ENCODE assay signal across 8 cellular contexts in the genomic region with DNA sequence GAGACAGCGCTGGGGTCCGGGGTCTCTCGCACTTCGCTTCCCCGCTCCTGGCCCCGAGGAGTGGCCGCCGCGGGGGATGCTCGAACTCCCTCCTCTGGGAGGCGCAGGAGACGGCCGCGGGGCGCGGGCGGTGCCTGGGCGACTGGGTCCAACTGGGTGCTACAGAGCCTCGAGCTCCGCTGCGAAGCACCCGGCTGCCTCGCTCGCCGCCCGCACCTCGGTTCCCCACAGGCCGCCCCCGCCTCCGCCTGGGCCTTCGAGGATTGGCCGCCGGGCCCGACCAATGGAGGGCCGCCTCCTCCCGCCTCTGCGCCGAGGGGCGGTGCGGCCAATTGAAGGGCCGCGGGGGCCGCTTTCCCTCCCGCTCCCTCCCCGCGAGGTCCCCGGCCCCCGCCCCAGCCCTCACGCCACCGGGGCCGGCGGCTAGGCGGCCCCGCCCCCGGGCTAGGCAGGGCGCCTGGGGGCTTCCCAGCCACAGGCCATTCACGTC. TPM values are rescaled to one million over a fixed set of nuclear protein-coding genes. Genes with fewer than 3 reads are reported as not detected.
A peak's percentile ranks its signal among the peaks of the same experiment; 100 is the strongest.
DNase-seq lines count a peak whose midpoint lies in the region; ATAC-seq, FAIRE-seq and TF ChIP-seq lines count a peak whose summit lies in the region.

A gene (minus strand): TSS at position 196 of the 490 bp plus-strand sequence. CDS start 216 bp downstream, outside the sequence.

- no peak for FAIRE-seq in pancreas (lab: Jason Lieb, UNC)

- H3K27ac ChIP-seq in adipose tissue (ENCODE audit: low read depth, low read length) = peak within 1 kb of the TSS; percentile 85
- H3K27ac ChIP-seq in pancreas = peak within 1 kb of the TSS; percentile 90 to 99 (median 94)
- H3K27ac ChIP-seq in thoracic aorta = peak within 1 kb of the TSS; percentile 99

- 0 to 1% (median 0%) methylated on average over 28 to 57 of the region's 57 CpGs for WGBS in adipose tissue, 3 donors
- WGBS in pancreas, 2 donors = 1% methylated on average over 36 to 57 of the region's 57 CpGs

- H3K4me1 ChIP-seq in pancreas = peaks cover 0 to 41% (median 12%) of the 10 kb centered on the region in 3 donors
- peaks cover 23 to 64% of the 10 kb centered on the region in 2 donors for H3K4me1 ChIP-seq in thoracic aorta (ENCODE audit: control insufficient read depth in 1 of 2, low read depth in 2 of 2)

- H3K9me3 ChIP-seq in pancreas (no peaks in the 10 kb centered on the region), thoracic aorta (no peaks in the 10 kb centered on the region)

- H3K36me3 ChIP-seq in pancreas = no peaks in the 10 kb centered on the region
- H3K36me3 ChIP-seq in thoracic aorta = no peaks in the 10 kb centered on the region

- ATAC-seq in GM21723 (IDR thresholded peaks at IDR 0.05; ENCODE audit: unreplicated experiment) = peak; percentile 89
- ATAC-seq in Right ventricle myocardium superior (ENCODE audit: poor library complexity) = peak; percentile 93
- peak; percentile 85 to 91 (median 88) for ATAC-seq in pancreas
- peak; percentile 85 for ATAC-seq in thoracic aorta (ENCODE audit: insufficient number of reproducible peaks, low FRiP score, low read depth)

- no peak for TF ChIP-seq CTCF in pancreas (IDR thresholded peaks at IDR 0.05)
- TF ChIP-seq CTCF in thoracic aorta (IDR thresholded peaks at IDR 0.05) = no peak

- 0 out of 2 replicates have a peak within 1 kb of the TSS, but pooled peaks have one; percentile 5 for H3K4me3 ChIP-seq in Jurkat, Clone E6-1 (ENCODE audit: low read length)
- H3K4me3 ChIP-seq in pancreas (peak within 1 kb of the TSS; percentile 69 to 91 (median 75)), thoracic aorta (peak within 1 kb of the TSS; percentile 92)

- H3K27me3 ChIP-seq in pancreas = no peaks in the 10 kb centered on the region
- no peaks in the 10 kb centered on the region for H3K27me3 ChIP-seq in thoracic aorta (replicated peaks; ENCODE audit: insufficient read depth)

- intact Hi-C loops in Right ventricle myocardium superior (cut with DNase I) (loop anchor here (2.0 to 10.0 kb wide), 2 partner anchors 88 to 116 kb away; no protein-coding TSS in a partner anchor), pancreas (cut with DNase I) (loop anchor here in 1 of 3 donors (10.0 kb wide), 1 partner anchor 62 kb away; no protein-coding TSS in a partner anchor)

- DNase-seq in DMS153 (lab: John Stamatoyannopoulos, UW) (peak; percentile 94), SK-N-DZ (ENCODE audit: low spot score) (peak; percentile 88), Right ventricle myocardium superior (peak; percentile 94), pancreas (peak; percentile 89 to 98 (median 92)), thoracic aorta (ENCODE audit: low spot score) (peak; percentile 68)
- DNase-seq in Jurkat, Clone E6-1 (ENCODE audit: low read depth, low spot score) = no peak

RNA-seq across cellular contexts. Expression of the gene that starts here (rescaled TPM):
- 41.0 TPM for polyA plus RNA-seq in Jurkat, Clone E6-1 (2012; ENCODE audit: insufficient read depth, insufficient read length)
- polyA plus RNA-seq in SK-N-DZ (2014; cell fraction: cytosol; rRNA removed) = 158 and 161 TPM in 2 replicates
- polyA plus RNA-seq in SK-N-DZ (2014; cell fraction: nucleus; rRNA removed) = 83.0 and 108 TPM in 2 replicates
- polyA plus RNA-seq in adipose tissue = 100 to 1,000 TPM in 2 of 3 donors, 10 to 100 TPM in 1; 38.4 to 151 (median 131) TPM
- total RNA-seq in Right ventricle myocardium superior = 49.4 TPM
- total RNA-seq in pancreas = 100 to 1,000 TPM in 2 of 6 donors, 10 to 100 TPM in 4; 31.7 to 143 (median 53.6) TPM
- 10 to 100 TPM; 33.6 to 49.4 TPM for polyA plus RNA-seq in pancreas
- 100 to 1,000 TPM; 225 to 257 TPM for total RNA-seq in thoracic aorta

Comparison
In these comparisons a context has a peak if more than half of its experiments do, and no peak if none do; other contexts are left out.
1. H3K4me3 ChIP-seq: peak in every context shown above with its lines; median percentile 92 in thoracic aorta; 75 in pancreas; 5 in Jurkat, Clone E6-1.